Comparison of ENCODE assay signal across 9 cellular contexts in genomic region chrX:68433981-68434299, GRCh38. TPM values are rescaled to one million over a fixed set of nuclear protein-coding genes. Genes with fewer than 3 reads are reported as not detected.
A peak's percentile ranks its signal among the peaks of the same experiment; 100 is the strongest.
DNase-seq lines count a peak whose midpoint lies in the region; ATAC-seq and TF ChIP-seq lines count a peak whose summit lies in the region.
"Had no signal": no experiment of that assay in that cellular context is flagged by ENCODE, and none has a peak within 500 bp of the region (broad histone marks: within the 10 kb centered on the region; RNA-seq: fewer than 3 reads in every experiment).

No MANE protein-coding gene starts in this region.

- H3K27ac ChIP-seq in cardiac muscle cell (no peak overlapping the region), caudate nucleus (ENCODE audit: low read depth, low read length) (peak overlapping the region; percentile 77), urinary bladder (ENCODE audit: low read depth) (peak overlapping the region; percentile 44)

- H3K4me1 ChIP-seq in cardiac muscle cell (ENCODE audit: low read depth): no peaks in the 10 kb centered on the region
- H3K4me1 ChIP-seq in mononuclear cell (ENCODE audit: insufficient read depth, low read length): peaks cover 9% of the 10 kb centered on the region
- H3K4me1 ChIP-seq in urinary bladder (ENCODE audit: insufficient read depth): no peaks in the 10 kb centered on the region

- no peak for ATAC-seq in GM19035 (IDR thresholded peaks at IDR 0.05; ENCODE audit: unreplicated experiment)

- peak overlapping the region; percentile 44 for H3K4me3 ChIP-seq in cardiac muscle cell
- peak overlapping the region; percentile 32 for H3K4me3 ChIP-seq in mononuclear cell (ENCODE audit: low read length)
- peak overlapping the region; percentile 71 for H3K4me3 ChIP-seq in urinary bladder (ENCODE audit: low read depth, low read length)

- intact Hi-C loops in cardiac septum (cut with DNase I): loop anchor here (5.0 kb wide), 1 partner anchor 652 kb away; no protein-coding TSS in a partner anchor

- no peak for DNase-seq in cardiac muscle cell (ENCODE audit: low read depth in 1 of 2, low spot score in 1 of 2)
- DNase-seq in cardiac septum (ENCODE audit: low spot score): no peak
- no peak for DNase-seq in caudate nucleus (lab: John Stamatoyannopoulos, UW)
- DNase-seq in NCI-H187 (lab: John Stamatoyannopoulos, UW): no peak
- DNase-seq in GDM1 (lab: John Stamatoyannopoulos, UW): no peak
- DNase-seq: DMS153 had no signal

- TF ChIP-seq CTCF in cardiac muscle cell (IDR thresholded peaks at IDR 0.05; ENCODE audit: low read depth, low read length): no peak

- WGBS in urinary bladder: under 1% methylated on average over 13 of the region's 13 CpGs

- H3K36me3 ChIP-seq in cardiac muscle cell (no peaks in the 10 kb centered on the region), urinary bladder (ENCODE audit: insufficient read depth) (no peaks in the 10 kb centered on the region)

- no peaks in the 10 kb centered on the region for H3K9me3 ChIP-seq in cardiac muscle cell (ENCODE audit: low read depth)
- H3K9me3 ChIP-seq in mononuclear cell (ENCODE audit: low read depth, low read length): no peaks in the 10 kb centered on the region

- H3K27me3 ChIP-seq in cardiac muscle cell (no peaks in the 10 kb centered on the region), mononuclear cell (ENCODE audit: insufficient read depth, low read length) (peaks cover 5% of the 10 kb centered on the region)

RNA-seq across cellular contexts. Expression of gene OPHN1, which starts 0.6 kb away (rescaled TPM):
- total RNA-seq in cardiac muscle cell: 4.7 and 7.0 TPM in 2 replicates
- polyA plus RNA-seq in cardiac muscle cell: 2.4 and 2.8 TPM in 2 replicates
- 4.7 TPM for total RNA-seq in cardiac septum
- 2.0 TPM for total RNA-seq in mononuclear cell
- 19.6 TPM for total RNA-seq in urinary bladder
- 4.3 TPM for polyA plus RNA-seq in urinary bladder
